ENCODE assay signal across 35 cellular contexts in genomic region chr1:33561576-33561975, GRCh38.
"Had no signal": no experiment of that assay in that cellular context is flagged by ENCODE, and none has a peak within 500 bp of the region (broad histone marks: within the 10 kb centered on the region; RNA-seq: fewer than 3 reads in every experiment).

No MANE protein-coding gene starts in this region.

- H3K9me3 Mint-ChIP-seq: activated CD4-positive, alpha-beta T cell treated with anti-CD3 and anti-CD28 coated beads, Interleukin-2, amount 10 ng/mL, durations not matched to agents 24 days and 14 days; activated CD8-positive, alpha-beta T cell treated with anti-CD3 and anti-CD28 coated beads for 36 hours; activated naive CD4-positive, alpha-beta T cell treated with anti-CD3 and anti-CD28 coated beads, Interleukin-2, amount 10 ng/mL, durations not matched to agents 7 days and 5 days; activated naive CD4-positive, alpha-beta T cell treated with anti-CD3 and anti-CD28 coated beads, Interleukin-2, amount 50 U/mL, for 24 hours; activated naive CD8-positive, alpha-beta T cell treated with anti-CD3 and anti-CD28 coated beads, Interleukin-2, amount 10 ng/mL, durations not matched to agents 7 days and 5 days; activated naive CD8-positive, alpha-beta T cell treated with anti-CD3 and anti-CD28 coated beads, Interleukin-2, amount 50 U/mL, for 24 hours; central memory CD8-positive, alpha-beta T cell; T-helper 1 cell treated with Interleukin-12 subunit alpha and Interleukin-12 subunit beta and Interleukin-4 antibody, amounts not matched to agents 30 μg/mL and 1 μg/mL, for 36 hours; T-helper 2 cell treated with Interferon-gamma antibody and Interleukin-4, amounts not matched to agents 5 μg/mL and 100 μg/mL, for 36 hours had no signal

- H3K27ac Mint-ChIP-seq: activated B cell treated with CpG ODN at 0.5 μM for 24 hours; activated CD4-positive, alpha-beta memory T cell treated with anti-CD3 and anti-CD28 coated beads for 36 hours; activated CD4-positive, alpha-beta T cell treated with anti-CD3 and anti-CD28 coated beads, Interleukin-2, amount 10 ng/mL, durations not matched to agents 24 days and 14 days; activated CD8-positive, alpha-beta T cell treated with anti-CD3 and anti-CD28 coated beads for 36 hours; activated naive CD4-positive, alpha-beta T cell treated with anti-CD3 and anti-CD28 coated beads, Interleukin-2, amount 10 ng/mL, durations not matched to agents 7 days and 5 days; activated naive CD4-positive, alpha-beta T cell treated with anti-CD3 and anti-CD28 coated beads, Interleukin-2, amount 50 U/mL, for 24 hours; activated naive CD8-positive, alpha-beta T cell; activated naive CD8-positive, alpha-beta T cell treated with anti-CD3 and anti-CD28 coated beads, Interleukin-2, amount 10 ng/mL, durations not matched to agents 7 days and 5 days; activated naive CD8-positive, alpha-beta T cell treated with anti-CD3 and anti-CD28 coated beads, Interleukin-2, amount 50 U/mL, for 24 hours; activated T-helper 2 cell treated with anti-CD3 and anti-CD28 coated beads, Interferon-gamma antibody, Interleukin-2, Interleukin-4, amounts not matched to agents 10 μg/mL and 5 μg/mL and 100 μg/mL, durations not matched to agents 14 hours and 24 hours and 36 hours; brain; T-helper 1 cell treated with Interleukin-12 subunit alpha and Interleukin-12 subunit beta and Interleukin-4 antibody, amounts not matched to agents 30 μg/mL and 1 μg/mL, for 36 hours; T-helper 2 cell treated with Interferon-gamma antibody and Interleukin-4, amounts not matched to agents 5 μg/mL and 100 μg/mL, for 36 hours had no signal

- H3K27me3 ChIP-seq: ascending aorta, cardiac muscle cell had no signal

- H3K27ac ChIP-seq: ascending aorta, cardiac muscle cell, VCaP had no signal

- ATAC-seq: activated CD8-positive, alpha-beta T cell treated with anti-CD3 and anti-CD28 coated beads for 36 hours; activated naive CD8-positive, alpha-beta T cell treated with anti-CD3 and anti-CD28 coated beads, Interleukin-2, amount 50 U/mL, for 24 hours had no signal

- H3K4me3 Mint-ChIP-seq: activated B cell treated with CpG ODN at 0.5 μM for 24 hours; activated CD4-positive, alpha-beta memory T cell treated with anti-CD3 and anti-CD28 coated beads for 36 hours; activated CD4-positive, alpha-beta T cell treated with anti-CD3 and anti-CD28 coated beads, Interleukin-2, amount 10 ng/mL, durations not matched to agents 24 days and 14 days; activated CD8-positive, alpha-beta T cell treated with anti-CD3 and anti-CD28 coated beads for 36 hours; activated naive CD4-positive, alpha-beta T cell treated with anti-CD3 and anti-CD28 coated beads, Interleukin-2, amount 10 ng/mL, durations not matched to agents 7 days and 5 days; activated naive CD4-positive, alpha-beta T cell treated with anti-CD3 and anti-CD28 coated beads, Interleukin-2, amount 50 U/mL, for 24 hours; activated naive CD8-positive, alpha-beta T cell; activated naive CD8-positive, alpha-beta T cell treated with anti-CD3 and anti-CD28 coated beads, Interleukin-2, amount 10 ng/mL, durations not matched to agents 7 days and 5 days; activated naive CD8-positive, alpha-beta T cell treated with anti-CD3 and anti-CD28 coated beads, Interleukin-2, amount 50 U/mL, for 24 hours; brain; central memory CD8-positive, alpha-beta T cell; T-helper 1 cell treated with Interleukin-12 subunit alpha and Interleukin-12 subunit beta and Interleukin-4 antibody, amounts not matched to agents 30 μg/mL and 1 μg/mL, for 36 hours; T-helper 2 cell treated with Interferon-gamma antibody and Interleukin-4, amounts not matched to agents 5 μg/mL and 100 μg/mL, for 36 hours had no signal

- H3K9me3 ChIP-seq: ascending aorta had no signal

- FAIRE-seq: TTC549 had no signal

- H3K36me3 Mint-ChIP-seq: activated CD4-positive, alpha-beta memory T cell treated with anti-CD3 and anti-CD28 coated beads for 36 hours; activated naive CD4-positive, alpha-beta T cell treated with anti-CD3 and anti-CD28 coated beads, Interleukin-2, amount 10 ng/mL, durations not matched to agents 7 days and 5 days; activated naive CD4-positive, alpha-beta T cell treated with anti-CD3 and anti-CD28 coated beads, Interleukin-2, amount 50 U/mL, for 24 hours; activated naive CD8-positive, alpha-beta T cell; activated naive CD8-positive, alpha-beta T cell treated with anti-CD3 and anti-CD28 coated beads, Interleukin-2, amount 10 ng/mL, durations not matched to agents 7 days and 5 days had no signal

- DNase-seq: activated B cell treated with CpG ODN at 0.5 μM for 24 hours; activated CD4-positive, alpha-beta memory T cell treated with anti-CD3 and anti-CD28 coated beads for 36 hours; activated CD4-positive, alpha-beta T cell treated with anti-CD3 and anti-CD28 coated beads for 4 hours; activated CD4-positive, alpha-beta T cell treated with anti-CD3 and anti-CD28 coated beads, Interleukin-2, amount 10 ng/mL, durations not matched to agents 24 days and 14 days; activated CD4-positive, alpha-beta T cell treated with anti-CD3 and anti-CD28 coated beads, Interleukin-2, amount 50 U/mL, for 1 hour; activated CD4-positive, alpha-beta T cell treated with anti-CD3 and anti-CD28 coated beads, Interleukin-2, amount 50 U/mL, for 4 hours; activated CD4-positive, CD25-positive, alpha-beta regulatory T cell treated with anti-CD3 and anti-CD28 coated beads, Interleukin-2, amount 50 U/mL, for 72 hours; activated CD8-positive, alpha-beta memory T cell treated with anti-CD3 and anti-CD28 coated beads, Interleukin-2, amount 50 U/mL, for 4 hours; activated CD8-positive, alpha-beta T cell treated with anti-CD3 and anti-CD28 coated beads for 36 hours; activated effector memory CD4-positive, alpha-beta T cell treated with Interleukin-2 at 50 U/mL for 16 hours; activated gamma-delta T cell; activated naive CD4-positive, alpha-beta T cell treated with anti-CD3 and anti-CD28 coated beads, Interleukin-2, amount 10 ng/mL, durations not matched to agents 7 days and 5 days; activated naive CD4-positive, alpha-beta T cell treated with Interleukin-2 at 50 U/mL for 16 hours; activated naive CD8-positive, alpha-beta T cell treated with anti-CD3 and anti-CD28 coated beads, Interleukin-2, amount 10 ng/mL, durations not matched to agents 7 days and 5 days; activated naive CD8-positive, alpha-beta T cell treated with anti-CD3 and anti-CD28 coated beads, Interleukin-2, amount 50 U/mL, for 24 hours; activated T-cell treated with anti-CD3 and anti-CD28 coated beads for 4 hours; activated T-cell treated with anti-CD3 and anti-CD28 coated beads, Interleukin-2, amount 50 U/mL, for 1 hour; activated T-cell treated with anti-CD3 and anti-CD28 coated beads, Interleukin-2, amount 50 U/mL, for 48 hours; amygdala; anterior cingulate cortex; caudate nucleus; cerebellar nuclear complex; T-helper 2 cell; T-helper 9 cell had no signal

- H3K36me3 ChIP-seq: ascending aorta, cardiac muscle cell had no signal

- H3K4me1 Mint-ChIP-seq: activated B cell treated with CpG ODN at 0.5 μM for 24 hours; activated CD4-positive, alpha-beta T cell treated with anti-CD3 and anti-CD28 coated beads, Interleukin-2, amount 10 ng/mL, durations not matched to agents 24 days and 14 days; activated naive CD4-positive, alpha-beta T cell treated with anti-CD3 and anti-CD28 coated beads, Interleukin-2, amount 10 ng/mL, durations not matched to agents 7 days and 5 days; activated naive CD4-positive, alpha-beta T cell treated with anti-CD3 and anti-CD28 coated beads, Interleukin-2, amount 50 U/mL, for 24 hours; activated naive CD8-positive, alpha-beta T cell treated with anti-CD3 and anti-CD28 coated beads, Interleukin-2, amount 10 ng/mL, durations not matched to agents 7 days and 5 days; activated naive CD8-positive, alpha-beta T cell treated with anti-CD3 and anti-CD28 coated beads, Interleukin-2, amount 50 U/mL, for 24 hours; brain; central memory CD8-positive, alpha-beta T cell had no signal

- H3K4me3 ChIP-seq: ascending aorta, cardiac muscle cell had no signal
